In genomic region chr10:70146489-70147488, GRCh38 we compare ENCODE assay signal across 8 cellular contexts. TPM values are rescaled to one million over a fixed set of nuclear protein-coding genes. Genes with fewer than 3 reads are reported as not detected.
DNase-seq lines count a peak whose midpoint lies in the region; ATAC-seq and TF ChIP-seq lines count a peak whose summit lies in the region.

TSS of gene TYSND1 (minus strand) at chr10:70146700. CDS start at chr10:70146586, 114 bp downstream.

- H3K9me3 Mint-ChIP-seq in CD14-positive monocyte = no peaks in the 10 kb centered on the region
- no peaks in the 10 kb centered on the region for H3K9me3 Mint-ChIP-seq in activated CD4-positive, alpha-beta T cell treated with anti-CD3 and anti-CD28 coated beads, Interleukin-2, amount 10 ng/mL, durations not matched to agents 7 days and 5 days

- ATAC-seq in GM19351 (IDR thresholded peaks at IDR 0.05; ENCODE audit: unreplicated experiment) = peak; percentile 93
- peak; percentile 83 for ATAC-seq in HG03521 (IDR thresholded peaks at IDR 0.05; ENCODE audit: unreplicated experiment)

- H3K27ac Mint-ChIP-seq in CD14-positive monocyte = peak within 1 kb of the TSS; percentile 86 to 97 (median 95)
- peak within 1 kb of the TSS; percentile 95 for H3K27ac Mint-ChIP-seq in activated CD4-positive, alpha-beta T cell treated with anti-CD3 and anti-CD28 coated beads, Interleukin-2, amount 10 ng/mL, durations not matched to agents 7 days and 5 days

- peaks cover 0 to 3% (median 1%) of the 10 kb centered on the region in 3 donors for H3K27me3 Mint-ChIP-seq in CD14-positive monocyte (ENCODE audit: low read depth in 3 of 3)
- no peaks in the 10 kb centered on the region for H3K27me3 Mint-ChIP-seq in activated CD4-positive, alpha-beta T cell treated with anti-CD3 and anti-CD28 coated beads, Interleukin-2, amount 10 ng/mL, durations not matched to agents 7 days and 5 days

- H3K4me3 ChIP-seq in coronary artery = peak within 1 kb of the TSS; percentile 92

- peak within 1 kb of the TSS; percentile 86 to 92 for H3K4me3 Mint-ChIP-seq in CD14-positive monocyte
- peak within 1 kb of the TSS; percentile 85 for H3K4me3 Mint-ChIP-seq in activated CD4-positive, alpha-beta T cell treated with anti-CD3 and anti-CD28 coated beads, Interleukin-2, amount 10 ng/mL, durations not matched to agents 7 days and 5 days

- CTCF ChIA-PET in activated CD4-positive, alpha-beta T cell treated with anti-CD3 and anti-CD28 coated beads, Interleukin-2, amount 10 ng/mL, durations not matched to agents 7 days and 5 days (lab: Charles Lee) = interaction anchor here (0.7 to 7.2 kb wide), 35 partner anchors 10 to 472 kb away, joined by 3 to 62 read pairs (median 5); partner anchors contain the start of genes AIFM2, EIF4EBP2 and SAR1A

- DNase-seq in CD14-positive monocyte (ENCODE audit: low spot score) (peak; percentile 94), NCI-H69 (lab: John Stamatoyannopoulos, UW) (peak; percentile 98), coronary artery (ENCODE audit: low spot score) (peak; percentile 97), left kidney (ENCODE audit: low read depth, low spot score) (peak; percentile 99)
- DNase-seq in activated CD4-positive, alpha-beta T cell treated with anti-CD3 and anti-CD28 coated beads, Interleukin-2, amount 10 ng/mL, durations not matched to agents 7 days and 5 days = peak; percentile 96
- DNase-seq in stimulated activated CD4-positive, alpha-beta T cell treated with anti-CD3 and anti-CD28 coated beads, Interleukin-2, amount 100 ng/mL, for 24 hours = peak; percentile 92

- POLR2A ChIA-PET in activated CD4-positive, alpha-beta T cell treated with anti-CD3 and anti-CD28 coated beads, Interleukin-2, amount 10 ng/mL, durations not matched to agents 7 days and 5 days (lab: Charles Lee) = interaction anchor here (0.7 to 1.8 kb wide), 5 partner anchors 22 to 86 kb away, joined by 3 to 19 read pairs (median 5); partner anchors contain the start of genes PPA1 and SAR1A

- peak; percentile 70 for TF ChIP-seq CTCF in CD14-positive monocyte (IDR thresholded peaks at IDR 0.05)
- TF ChIP-seq CTCF in coronary artery (IDR thresholded peaks at IDR 0.05) = no peak

- H3K4me1 Mint-ChIP-seq in CD14-positive monocyte = peaks cover 17% of the 10 kb centered on the region
- peaks cover 34% of the 10 kb centered on the region for H3K4me1 Mint-ChIP-seq in activated CD4-positive, alpha-beta T cell treated with anti-CD3 and anti-CD28 coated beads, Interleukin-2, amount 10 ng/mL, durations not matched to agents 7 days and 5 days

- intact Hi-C loops in CD14-positive monocyte (cut with micrococcal nuclease) = loop anchor here (2.0 to 10.0 kb wide), 2 partner anchors 24 to 258 kb away; partner anchors contain the start of genes EIF4EBP2 (in 1 of the 2) and SAR1A (in 1 of the 2)

- H3K27ac ChIP-seq in coronary artery = peak within 1 kb of the TSS; percentile 51 to 93

- H3K36me3 Mint-ChIP-seq in CD14-positive monocyte = peaks cover 28 to 53% of the 10 kb centered on the region in 2 donors
- peaks cover 17% of the 10 kb centered on the region for H3K36me3 Mint-ChIP-seq in activated CD4-positive, alpha-beta T cell treated with anti-CD3 and anti-CD28 coated beads, Interleukin-2, amount 10 ng/mL, durations not matched to agents 7 days and 5 days (ENCODE audit: low read depth)

RNA-seq across cellular contexts. Expression of gene TYSND1, which starts in this region (rescaled TPM):
- polyA plus RNA-seq in CD14-positive monocyte = 10 to 100 TPM in 1 of 2 donors, 1 to 10 TPM in 1; 8.6 to 11.2 TPM
- 10 to 100 TPM; 11.6 to 14.3 TPM for total RNA-seq in activated CD4-positive, alpha-beta T cell treated with anti-CD3 and anti-CD28 coated beads, Interleukin-2, amount 10 ng/mL, durations not matched to agents 7 days and 5 days

Comparison
In these comparisons a context has a peak if more than half of its experiments do, and no peak if none do; other contexts are left out.
1. Peak in every context shown above with its lines: DNase-seq, ATAC-seq, H3K4me3 ChIP-seq and H3K27ac ChIP-seq.